Comparison of ENCODE assay signal across 9 cellular contexts in genomic region chr2:173708757-173709156, GRCh38.
"Had no signal": no experiment of that assay in that cellular context is flagged by ENCODE, and none has a peak within 500 bp of the region (broad histone marks: within the 10 kb centered on the region; RNA-seq: fewer than 3 reads in every experiment).

No MANE protein-coding gene starts in this region.

- H3K36me3 Mint-ChIP-seq: activated naive CD4-positive, alpha-beta T cell treated with anti-CD3 and anti-CD28 coated beads, Interleukin-2, amount 10 ng/mL, durations not matched to agents 7 days and 5 days; stimulated activated naive B cell treated with anti-CD40 and anti-IgM and Interleukin-4, amounts not matched to agents 10 μg/mL and 1 μg/mL and 100 μg/mL, for 72 hours; type B pancreatic cell had no signal

- DNase-seq: activated CD4-positive, alpha-beta T cell treated with anti-CD3 and anti-CD28 coated beads, Interleukin-2, amount 50 U/mL, for 1 hour; activated naive CD4-positive, alpha-beta T cell treated with anti-CD3 and anti-CD28 coated beads, Interleukin-2, amount 10 ng/mL, durations not matched to agents 7 days and 5 days; adrenal gland; dermis blood vessel endothelial cell; stimulated activated CD4-positive, alpha-beta T cell treated with anti-CD3 and anti-CD28 coated beads, Interleukin-1b, Interleukin-23, amount 100 ng/mL, for 48 hours; stimulated activated naive B cell treated with anti-CD40 and anti-IgM and Interleukin-4, amounts not matched to agents 10 μg/mL and 1 μg/mL and 100 μg/mL, for 72 hours had no signal

- H3K4me3 ChIP-seq: adrenal gland had no signal

- H3K9me3 ChIP-seq: adrenal gland had no signal

- H3K9me3 Mint-ChIP-seq: activated naive CD4-positive, alpha-beta T cell treated with anti-CD3 and anti-CD28 coated beads, Interleukin-2, amount 10 ng/mL, durations not matched to agents 7 days and 5 days; activated T-helper 2 cell treated with anti-CD3 and anti-CD28 coated beads, Interferon-gamma antibody, Interleukin-2, Interleukin-4, amounts not matched to agents 10 μg/mL and 5 μg/mL and 100 μg/mL, durations not matched to agents 14 hours and 24 hours and 36 hours; stimulated activated naive B cell treated with anti-CD40 and anti-IgM and Interleukin-4, amounts not matched to agents 10 μg/mL and 1 μg/mL and 100 μg/mL, for 72 hours; T-helper 2 cell treated with Interferon-gamma antibody and Interleukin-4, amounts not matched to agents 5 μg/mL and 100 μg/mL, for 36 hours had no signal

- H3K27me3 ChIP-seq: adrenal gland had no signal

- H3K27me3 Mint-ChIP-seq: activated naive CD4-positive, alpha-beta T cell treated with anti-CD3 and anti-CD28 coated beads, Interleukin-2, amount 10 ng/mL, durations not matched to agents 7 days and 5 days; type B pancreatic cell had no signal

- H3K27ac ChIP-seq: adrenal gland had no signal

- H3K4me1 Mint-ChIP-seq: activated naive CD4-positive, alpha-beta T cell treated with anti-CD3 and anti-CD28 coated beads, Interleukin-2, amount 10 ng/mL, durations not matched to agents 7 days and 5 days; stimulated activated naive B cell treated with anti-CD40 and anti-IgM and Interleukin-4, amounts not matched to agents 10 μg/mL and 1 μg/mL and 100 μg/mL, for 72 hours had no signal

- H3K4me3 Mint-ChIP-seq: activated naive CD4-positive, alpha-beta T cell treated with anti-CD3 and anti-CD28 coated beads, Interleukin-2, amount 10 ng/mL, durations not matched to agents 7 days and 5 days; stimulated activated naive B cell treated with anti-CD40 and anti-IgM and Interleukin-4, amounts not matched to agents 10 μg/mL and 1 μg/mL and 100 μg/mL, for 72 hours; T-helper 2 cell treated with Interferon-gamma antibody and Interleukin-4, amounts not matched to agents 5 μg/mL and 100 μg/mL, for 36 hours; type B pancreatic cell had no signal

- H3K27ac Mint-ChIP-seq: activated naive CD4-positive, alpha-beta T cell treated with anti-CD3 and anti-CD28 coated beads, Interleukin-2, amount 10 ng/mL, durations not matched to agents 7 days and 5 days; activated T-helper 2 cell treated with anti-CD3 and anti-CD28 coated beads, Interferon-gamma antibody, Interleukin-2, Interleukin-4, amounts not matched to agents 10 μg/mL and 5 μg/mL and 100 μg/mL, durations not matched to agents 14 hours and 24 hours and 36 hours; stimulated activated naive B cell treated with anti-CD40 and anti-IgM and Interleukin-4, amounts not matched to agents 10 μg/mL and 1 μg/mL and 100 μg/mL, for 72 hours; T-helper 2 cell treated with Interferon-gamma antibody and Interleukin-4, amounts not matched to agents 5 μg/mL and 100 μg/mL, for 36 hours; type B pancreatic cell had no signal

- ATAC-seq: stimulated activated naive B cell treated with anti-CD40 and anti-IgM and Interleukin-4, amounts not matched to agents 10 μg/mL and 1 μg/mL and 100 μg/mL, for 72 hours had no signal

- H3K4me1 ChIP-seq: adrenal gland had no signal

- H3K36me3 ChIP-seq: adrenal gland had no signal
